1 cellular context compared by ENCODE assay signal in genomic region chr11:128310676-128311445, GRCh38.
TF ChIP-seq lines count a peak whose summit lies in the region.

No MANE protein-coding gene starts in this region.

TF ChIP-seq in IMR-90, 13 proteins besides CTCF, POLR2A, EP300 and RAD21 (continued from another document):
- no peak for TF ChIP-seq FOS (IDR thresholded peaks at IDR 0.05; ENCODE audit: low read depth, low read length)
- no peak for TF ChIP-seq MAZ (IDR thresholded peaks at IDR 0.05; ENCODE audit: borderline replicate concordance, low read depth, low read length)
- TF ChIP-seq CEBPB (IDR thresholded peaks at IDR 0.05; ENCODE audit: low read depth, low read length) = no peak
- no peak for TF ChIP-seq NFE2L2 (IDR thresholded peaks at IDR 0.05; ENCODE audit: low read depth, low read length)
